In genomic region chr14:105153739-105154475, GRCh38 we compare ENCODE assay signal across 13 cellular contexts. TPM values are rescaled to one million over a fixed set of nuclear protein-coding genes. Genes with fewer than 3 reads are reported as not detected.
DNase-seq lines count a peak whose midpoint lies in the region; FAIRE-seq and TF ChIP-seq lines count a peak whose summit lies in the region.
"Had no signal": no experiment of that assay in that cellular context is flagged by ENCODE, and none has a peak within 500 bp of the region (broad histone marks: within the 10 kb centered on the region; RNA-seq: fewer than 3 reads in every experiment).

No MANE protein-coding gene starts in this region.

- no peak for TF ChIP-seq POLR2A in spleen (IDR thresholded peaks at IDR 0.05)
- TF ChIP-seq POLR2A in prostate gland (IDR thresholded peaks at IDR 0.05): no peak

- H3K4me1 ChIP-seq in HEK293 (ENCODE audit: control insufficient read depth, insufficient read depth, low read length): no peaks in the 10 kb centered on the region
- peaks cover 30% of the 10 kb centered on the region for H3K4me1 ChIP-seq in SJCRH30
- no peaks in the 10 kb centered on the region for H3K4me1 ChIP-seq in kidney (ENCODE audit: control insufficient read depth in 1 of 2, insufficient read depth in 1 of 2, low read depth in 1 of 2, low read length in 2 of 2)
- H3K4me1 ChIP-seq in spleen: peaks cover 0 to 28% (median 11%) of the 10 kb centered on the region in 6 donors
- H3K4me1 ChIP-seq in prostate gland (replicated peaks): no peaks in the 10 kb centered on the region

- intact Hi-C loops in kidney (cut with DNase I) (no loop called here), spleen (cut with DNase I; ENCODE audit: low total_unique reads) (no loop called here), prostate gland (cut with DNase I) (no loop called here)
- intact Hi-C loops in activated CD4-positive, alpha-beta T cell treated with anti-CD3 and anti-CD28 coated beads, Interleukin-2, amount 10 ng/mL, durations not matched to agents 24 days and 14 days (cut with micrococcal nuclease): no loop called here

- no peak overlapping the region for H3K27ac ChIP-seq in HEK293 (ENCODE audit: extremely low read depth, low read depth, low read length)
- H3K27ac ChIP-seq in SJCRH30: peak overlapping the region; percentile 67; the same call in 1 of the 2 replicates
- no peak overlapping the region for H3K27ac ChIP-seq in kidney (ENCODE audit: low read depth in 2 of 2, low read length in 2 of 2)
- H3K27ac ChIP-seq in spleen: peak overlapping the region in 3 of 8 donors; percentile 0 to 14 (median 8)
- H3K27ac ChIP-seq in prostate gland: no peak overlapping the region

- H3K4me1 Mint-ChIP-seq in activated CD4-positive, alpha-beta T cell treated with anti-CD3 and anti-CD28 coated beads, Interleukin-2, amount 10 ng/mL, durations not matched to agents 24 days and 14 days: no peaks in the 10 kb centered on the region

- no peaks in the 10 kb centered on the region for H3K27me3 Mint-ChIP-seq in activated CD4-positive, alpha-beta T cell treated with anti-CD3 and anti-CD28 coated beads, Interleukin-2, amount 10 ng/mL, durations not matched to agents 24 days and 14 days

- H3K9me3 ChIP-seq in HEK293 (ENCODE audit: control insufficient read depth, insufficient read depth, low read depth, low read length): no peaks in the 10 kb centered on the region
- H3K9me3 ChIP-seq in SJCRH30 (replicated peaks): no peaks in the 10 kb centered on the region
- no peaks in the 10 kb centered on the region for H3K9me3 ChIP-seq in kidney (ENCODE audit: control insufficient read depth in 1 of 2, low read length in 2 of 2)
- H3K9me3 ChIP-seq in spleen: no peaks in the 10 kb centered on the region
- H3K9me3 ChIP-seq in prostate gland: no peaks in the 10 kb centered on the region

- TF ChIP-seq CTCF in HEK293 (tag by site-specific recombination; IDR thresholded peaks at IDR 0.05): no peak
- TF ChIP-seq CTCF in kidney (IDR thresholded peaks at IDR 0.05; ENCODE audit: borderline replicate concordance, extremely low read depth, insufficient read depth): no peak
- TF ChIP-seq CTCF in spleen (IDR thresholded peaks at IDR 0.05 in 8 of 11, conservative IDR thresholded peaks at IDR 0.05 in 3 of 11): no peak
- TF ChIP-seq CTCF in prostate gland (IDR thresholded peaks at IDR 0.05): no peak

- no peaks in the 10 kb centered on the region for H3K27me3 ChIP-seq in SJCRH30
- H3K27me3 ChIP-seq in spleen (replicated peaks in 1 of 7): peaks cover 0 to 10% (median 0%) of the 10 kb centered on the region in 7 donors
- no peaks in the 10 kb centered on the region for H3K27me3 ChIP-seq in prostate gland (replicated peaks; ENCODE audit: insufficient read depth)

- H3K9ac ChIP-seq in kidney (ENCODE audit: low read length in 2 of 2): no peak overlapping the region

- H3K36me3 ChIP-seq in HEK293 (ENCODE audit: control insufficient read depth in 2 of 2, insufficient read depth in 1 of 2, low read length in 2 of 2) (peaks cover 0 to 64% of the 10 kb centered on the region in 2 experiments; a peak in 1 of 3 replicates), SJCRH30 (no peaks in the 10 kb centered on the region; the same call in 1 of the 2 replicates), kidney (ENCODE audit: control insufficient read depth in 1 of 2, insufficient read depth in 2 of 2, low read length in 2 of 2) (no peaks in the 10 kb centered on the region), spleen (no peaks in the 10 kb centered on the region), prostate gland (no peaks in the 10 kb centered on the region)

- H3K36me3 Mint-ChIP-seq in activated CD4-positive, alpha-beta T cell treated with anti-CD3 and anti-CD28 coated beads, Interleukin-2, amount 10 ng/mL, durations not matched to agents 24 days and 14 days (ENCODE audit: low read depth): no peaks in the 10 kb centered on the region

- CTCF ChIA-PET in HEK293 (lab: Yijun Ruan, JAX): no interaction called here

- no peak for FAIRE-seq in kidney (lab: Jason Lieb, UNC)
- FAIRE-seq: H54 had no signal

- POLR2A ChIA-PET in HEK293 (lab: Yijun Ruan, JAX): interaction anchor here (1.3 kb wide), 1 partner anchor 10 kb away, joined by 3 read pairs; no protein-coding TSS in a partner anchor

- H3K4me3 ChIP-seq in HEK293 (ENCODE audit: low read depth, low read length) (no peak overlapping the region), SJCRH30 (no peak overlapping the region), kidney (ENCODE audit: low read length in 2 of 2) (no peak overlapping the region), spleen (no peak overlapping the region), prostate gland (no peak overlapping the region)

- no peak overlapping the region for H3K4me3 Mint-ChIP-seq in activated CD4-positive, alpha-beta T cell treated with anti-CD3 and anti-CD28 coated beads, Interleukin-2, amount 10 ng/mL, durations not matched to agents 24 days and 14 days

- H3K27ac Mint-ChIP-seq in activated CD4-positive, alpha-beta T cell treated with anti-CD3 and anti-CD28 coated beads, Interleukin-2, amount 10 ng/mL, durations not matched to agents 24 days and 14 days: no peak overlapping the region

- DNase-seq in SJCRH30 (no peak), kidney (peak; percentile 69), spleen (peak; percentile 68), prostate gland (ENCODE audit: low spot score) (no peak)
- no peak for DNase-seq in stimulated activated CD4-positive, alpha-beta T cell treated with anti-CD3 and anti-CD28 coated beads, Interleukin-15, amount 100 ng/mL, for 24 hours
- no peak for DNase-seq in activated CD4-positive, alpha-beta T cell treated with anti-CD3 and anti-CD28 coated beads, Interleukin-2, amount 10 ng/mL, durations not matched to agents 24 days and 14 days
- DNase-seq: Kasumi-1, NCI-H1105 treated with DMSO at 0.1 percent for 48 hours, NCI-H187 treated with DMSO at 0.1 percent for 48 hours, NCI-H2171, NCI-H774 had no signal

- 85 to 92% (median 87%) methylated on average over 22 to 26 of the region's 26 CpGs for WGBS in spleen, 5 donors
- WGBS in prostate gland: 86% methylated on average over 26 of the region's 26 CpGs

- no peaks in the 10 kb centered on the region for H3K9me3 Mint-ChIP-seq in activated CD4-positive, alpha-beta T cell treated with anti-CD3 and anti-CD28 coated beads, Interleukin-2, amount 10 ng/mL, durations not matched to agents 24 days and 14 days

TF ChIP-seq in HEK293, 187 proteins besides CTCF, POLR2A, EP300 and RAD21 (continues in another document):
- TF ChIP-seq KLF8 (tag by site-specific recombination; IDR thresholded peaks at IDR 0.05): 0 out of 2 replicates have a peak, but pooled peaks have one; percentile 5
- TF ChIP-seq SP7 (tag by site-specific recombination; IDR thresholded peaks at IDR 0.05): no peak
- TF ChIP-seq, protein P1, sequence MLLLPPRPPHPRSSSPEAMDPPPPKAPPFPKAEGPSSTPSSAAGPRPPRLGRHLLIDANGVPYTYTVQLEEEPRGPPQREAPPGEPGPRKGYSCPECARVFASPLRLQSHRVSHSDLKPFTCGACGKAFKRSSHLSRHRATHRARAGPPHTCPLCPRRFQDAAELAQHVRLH (tag by site-specific recombination; IDR thresholded peaks at IDR 0.05): no peak
- no peak for TF ChIP-seq GLI2 (tag by site-specific recombination; IDR thresholded peaks at IDR 0.05; ENCODE audit: borderline replicate concordance, low read depth)
- TF ChIP-seq ZNF292 (tag by site-specific recombination; IDR thresholded peaks at IDR 0.05; ENCODE audit: borderline replicate concordance, low read depth): no peak
- TF ChIP-seq SCRT1 (tag by site-specific recombination; IDR thresholded peaks at IDR 0.05; ENCODE audit: borderline replicate concordance): no peak
- TF ChIP-seq ATF2 (tag by site-specific recombination; IDR thresholded peaks at IDR 0.05; ENCODE audit: low read depth): no peak
- TF ChIP-seq TCF7L2 (IDR thresholded peaks at IDR 0.05; ENCODE audit: borderline replicate concordance, low read depth, low read length): no peak
- no peak for TF ChIP-seq ZNF138 (tag by site-specific recombination; IDR thresholded peaks at IDR 0.05; ENCODE audit: borderline replicate concordance)

RNA-seq across cellular contexts. Expression of gene JAG2, which starts 14.7 kb away (rescaled TPM):
- 24.7 and 28.1 TPM in 2 replicates for total RNA-seq in SJCRH30 (2014; rRNA removed; shearing (Covaris generic))
- total RNA-seq in kidney (26.1 TPM), spleen (10 to 100 TPM in 1 of 7 donors, 1 to 10 TPM in 6; 3.0 to 10.8 (median 6.0) TPM), prostate gland (10 to 100 TPM; 26.8 to 30.5 TPM)
- polyA plus RNA-seq in kidney (ENCODE audit: insufficient read depth, low read depth, low replicate concordance) (6.3 TPM), spleen (10 to 100 TPM in 1 of 3 donors, 1 to 10 TPM in 2; 6.1 to 14.3 (median 6.6) TPM)
- 9.7 and 11.2 TPM in 2 replicates for total RNA-seq in activated CD4-positive, alpha-beta T cell treated with anti-CD3 and anti-CD28 coated beads, Interleukin-2, amount 10 ng/mL, durations not matched to agents 24 days and 14 days

RNA-seq across cellular contexts. Expression of gene NUDT14, which starts 27.2 kb away (rescaled TPM):
- 65.9 and 92.3 TPM in 2 replicates for total RNA-seq in SJCRH30 (2014; rRNA removed; shearing (Covaris generic))
- total RNA-seq in kidney (48.6 TPM), spleen (10 to 100 TPM; 10.1 to 31.1 (median 25.3) TPM), prostate gland (10 to 100 TPM; 32.9 to 36.5 TPM)
- polyA plus RNA-seq in kidney (ENCODE audit: insufficient read depth, low read depth, low replicate concordance) (59.1 TPM), spleen (10 to 100 TPM; 17.7 to 25.4 (median 17.7) TPM)
- total RNA-seq in activated CD4-positive, alpha-beta T cell treated with anti-CD3 and anti-CD28 coated beads, Interleukin-2, amount 10 ng/mL, durations not matched to agents 24 days and 14 days: 8.3 and 9.1 TPM in 2 replicates

Comparison
In these comparisons a context has a peak if more than half of its experiments do, and no peak if none do; other contexts are left out.
1. DNase-seq: peak in kidney (single experiment) and spleen (single experiment); none in SJCRH30 (0 of 2), stimulated activated CD4-positive, alpha-beta T cell treated with anti-CD3 and anti-CD28 coated beads, Interleukin-15, amount 100 ng/mL, for 24 hours (single experiment), prostate gland (single experiment) and activated CD4-positive, alpha-beta T cell treated with anti-CD3 and anti-CD28 coated beads, Interleukin-2, amount 10 ng/mL, durations not matched to agents 24 days and 14 days (single experiment).